25 cellular contexts compared by ENCODE assay signal in genomic region chr6:36243562-36244212, GRCh38. TPM values are rescaled to one million over a fixed set of nuclear protein-coding genes. Genes with fewer than 3 reads are reported as not detected.
"Had no signal": no experiment of that assay in that cellular context is flagged by ENCODE, and none has a peak within 500 bp of the region (broad histone marks: within the 10 kb centered on the region; RNA-seq: fewer than 3 reads in every experiment).

No MANE protein-coding gene starts in this region.

- H3K27ac ChIP-seq: esophagus squamous epithelium, gastroesophageal sphincter, sigmoid colon, skin epidermis, thoracic aorta, transverse colon had no signal

- H3K27ac Mint-ChIP-seq: effector memory CD8-positive, alpha-beta T cell; immature natural killer cell; naive thymus-derived CD4-positive, alpha-beta T cell; stimulated activated naive CD8-positive, alpha-beta T cell treated with anti-CD3 and anti-CD28 coated beads, Interleukin-15, amount 100 ng/mL, for 72 hours had no signal

- H3K9me3 ChIP-seq: esophagus squamous epithelium, gastroesophageal sphincter, neutrophil, sigmoid colon, thoracic aorta, transverse colon had no signal

- H3K4me3 ChIP-seq: esophagus squamous epithelium, gastroesophageal sphincter, sigmoid colon, skin epidermis, thoracic aorta, transverse colon had no signal

- DNase-seq: effector memory CD8-positive, alpha-beta T cell; esophagus squamous epithelium; foreskin fibroblast; glutamatergic neuron; immature natural killer cell; left colon; naive thymus-derived CD4-positive, alpha-beta T cell; posterior cingulate gyrus; sigmoid colon; stimulated activated CD4-positive, alpha-beta T cell treated with anti-CD3 and anti-CD28 coated beads, Interleukin-2, amount 100 ng/mL, for 24 hours; stimulated activated CD4-positive, alpha-beta T cell treated with anti-CD3 and anti-CD28 coated beads, Interleukin-4, amount 100 ng/mL, for 4 hours; stimulated activated naive B cell treated with anti-CD40 and anti-IgM and Interleukin-4, amounts not matched to agents 10 μg/mL and 1 μg/mL and 100 μg/mL, for 72 hours; stimulated activated naive CD8-positive, alpha-beta T cell treated with anti-CD3 and anti-CD28 coated beads, Interleukin-15, amount 100 ng/mL, for 72 hours; transverse colon had no signal

- H3K4me3 Mint-ChIP-seq: effector memory CD8-positive, alpha-beta T cell; immature natural killer cell; naive thymus-derived CD4-positive, alpha-beta T cell; stimulated activated naive B cell treated with anti-CD40 and anti-IgM and Interleukin-4, amounts not matched to agents 10 μg/mL and 1 μg/mL and 100 μg/mL, for 72 hours; stimulated activated naive CD8-positive, alpha-beta T cell treated with anti-CD3 and anti-CD28 coated beads, Interleukin-15, amount 100 ng/mL, for 72 hours had no signal

- H3K27me3 ChIP-seq: esophagus squamous epithelium, gastroesophageal sphincter, neutrophil, sigmoid colon, transverse colon had no signal

- H3K4me1 ChIP-seq: sigmoid colon had no signal

- H3K36me3 ChIP-seq: esophagus squamous epithelium, sigmoid colon, thoracic aorta, transverse colon had no signal

- ATAC-seq: effector memory CD8-positive, alpha-beta T cell; gastroesophageal sphincter; left colon; naive thymus-derived CD4-positive, alpha-beta T cell; stimulated activated naive B cell treated with anti-CD40 and anti-IgM and Interleukin-4, amounts not matched to agents 10 μg/mL and 1 μg/mL and 100 μg/mL, for 72 hours; stimulated activated naive CD8-positive, alpha-beta T cell treated with anti-CD3 and anti-CD28 coated beads, Interleukin-15, amount 100 ng/mL, for 72 hours had no signal

- H3K9me3 Mint-ChIP-seq: effector memory CD8-positive, alpha-beta T cell; immature natural killer cell; stimulated activated naive CD8-positive, alpha-beta T cell treated with anti-CD3 and anti-CD28 coated beads, Interleukin-15, amount 100 ng/mL, for 72 hours had no signal

RNA-seq across cellular contexts. Expression of gene PNPLA1, which starts 26.2 kb away (rescaled TPM):
- total RNA-seq: epithelial cell of proximal tubule, gastroesophageal sphincter, kidney epithelial cell, lung microvascular endothelial cell, pulmonary artery endothelial cell, sigmoid colon, subcutaneous adipose tissue, thoracic aorta, urinary bladder had no signal
- polyA plus RNA-seq: immature natural killer cell; naive thymus-derived CD4-positive, alpha-beta T cell; neural cell had no signal
